In the genomic region with DNA sequence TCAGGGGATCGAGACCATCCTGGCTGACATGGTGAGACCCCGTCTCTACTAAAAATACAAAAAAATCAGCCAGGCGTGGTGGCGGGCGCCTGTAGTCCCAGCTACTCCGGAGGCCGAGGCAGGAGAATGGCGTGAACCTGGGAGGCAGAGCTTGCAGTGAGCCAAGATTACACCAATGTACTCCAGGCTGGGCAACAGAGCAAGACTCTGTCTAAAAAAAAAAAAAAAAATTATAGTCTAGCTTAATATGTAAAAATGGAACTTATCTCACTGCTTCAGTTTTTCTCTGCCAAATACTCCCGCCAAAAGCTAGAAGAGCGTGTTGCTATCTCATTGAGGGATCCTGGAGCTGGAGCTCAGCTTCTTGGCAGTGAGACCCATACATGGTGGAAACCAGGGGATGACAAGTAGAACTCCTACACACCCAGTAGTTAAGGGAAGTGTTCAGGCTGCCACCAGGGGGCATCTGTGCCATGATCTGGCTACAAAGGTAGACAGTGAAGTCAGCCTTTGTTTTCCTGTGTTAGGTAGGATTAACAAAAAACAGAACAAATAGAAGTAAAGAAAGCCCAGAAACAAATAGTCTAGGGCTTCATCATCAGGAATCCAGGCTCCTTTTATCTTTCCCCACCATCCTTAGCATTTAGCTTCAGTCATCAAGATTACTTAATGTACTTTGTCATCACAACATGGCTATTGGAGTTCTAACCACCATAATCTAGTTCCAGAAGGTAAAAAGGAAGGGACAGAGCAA, we compare ENCODE assay signal across 8 cellular contexts. TPM values are rescaled to one million over a fixed set of nuclear protein-coding genes. Genes with fewer than 3 reads are reported as not detected.
A peak's percentile ranks its signal among the peaks of the same experiment; 100 is the strongest.
DNase-seq lines count a peak whose midpoint lies in the region; ATAC-seq and TF ChIP-seq lines count a peak whose summit lies in the region.

No MANE protein-coding gene starts in this region.

- ATAC-seq in HG03045 (IDR thresholded peaks at IDR 0.05; ENCODE audit: unreplicated experiment) (peak; percentile 72), left lobe of liver (peak; percentile 96), GM21447 (IDR thresholded peaks at IDR 0.05; ENCODE audit: unreplicated experiment) (no peak)

- TF ChIP-seq CTCF in choroid plexus epithelial cell (conservative IDR thresholded peaks at IDR 0.05; ENCODE audit: low read depth, low read length) = peak; percentile 82

- peak; percentile 63 for DNase-seq in GDM1 (lab: John Stamatoyannopoulos, UW)
- DNase-seq in NCI-H446 treated with DMSO at 0.1 percent for 48 hours (lab: John Stamatoyannopoulos, UW) = peak; percentile 47
- DNase-seq in activated CD4-positive, alpha-beta T cell treated with anti-CD3 and anti-CD28 coated beads for 24 hours (ENCODE audit: low read depth in 2 of 2) = peak; percentile 80 to 86
- peak; percentile 83 for DNase-seq in choroid plexus epithelial cell (ENCODE audit: low read depth)
- DNase-seq in left lobe of liver (ENCODE audit: low spot score) = peak; percentile 69
- peak; percentile 72 to 82 (median 80) for DNase-seq in stimulated activated CD4-positive, alpha-beta T cell treated with anti-CD3 and anti-CD28 coated beads, TNF-alpha, amount 100 ng/mL, for 1 hour (ENCODE audit: low read depth in 3 of 3, low spot score in 1 of 3)

- no peak overlapping the region for H3K4me3 ChIP-seq in choroid plexus epithelial cell (ENCODE audit: low read depth, low read length)

RNA-seq across cellular contexts. Expression of gene GLIPR2, which starts 33.6 kb away (rescaled TPM):
- 1.5 TPM for total RNA-seq in left lobe of liver
